35 cellular contexts compared by ENCODE assay signal in the genomic region with DNA sequence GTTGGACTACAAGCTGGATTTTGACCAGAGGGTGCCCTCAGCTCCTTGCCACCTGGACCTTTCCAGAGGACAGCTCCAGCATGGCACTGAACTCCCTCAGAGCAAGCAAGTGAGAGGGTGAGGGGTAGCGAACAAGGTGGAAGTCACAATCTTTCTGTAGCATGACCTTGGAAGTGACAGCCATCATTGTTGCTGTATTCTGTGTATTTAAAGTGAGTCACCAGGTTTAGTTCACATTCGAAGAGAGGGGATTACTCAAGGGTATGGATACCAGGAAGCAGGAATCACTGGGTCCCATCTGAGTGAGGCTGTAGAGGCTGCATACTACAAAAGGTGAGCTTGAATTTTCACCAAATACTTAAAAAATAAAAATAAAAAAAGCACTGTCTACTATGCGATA.
"Had no signal": no experiment of that assay in that cellular context is flagged by ENCODE, and none has a peak within 500 bp of the region (broad histone marks: within the 10 kb centered on the region; RNA-seq: fewer than 3 reads in every experiment).

No MANE protein-coding gene starts in this region.

- DNase-seq: activated B cell treated with CpG ODN at 0.5 μM for 24 hours; activated CD4-positive, alpha-beta T cell treated with anti-CD3 and anti-CD28 coated beads for 48 hours; activated CD4-positive, alpha-beta T cell treated with anti-CD3 and anti-CD28 coated beads, Interleukin-2, amount 50 U/mL, for 1 hour; activated CD4-positive, alpha-beta T cell treated with anti-CD3 and anti-CD28 coated beads, Interleukin-2, amount 50 U/mL, for 48 hours; activated CD8-positive, alpha-beta memory T cell treated with anti-CD3 and anti-CD28 coated beads for 24 hours; activated CD8-positive, alpha-beta T cell treated with anti-CD3 and anti-CD28 coated beads for 36 hours; activated effector memory CD4-positive, alpha-beta T cell treated with Interleukin-2 at 50 U/mL for 16 hours; activated gamma-delta T cell treated with Interleukin-2 at 50 U/mL for 16 hours; activated naive CD4-positive, alpha-beta T cell treated with anti-CD3 and anti-CD28 coated beads, Interleukin-2, amount 50 U/mL, for 16 hours; activated naive CD4-positive, alpha-beta T cell treated with Interleukin-2 at 50 U/mL for 16 hours; activated T-cell treated with anti-CD3 and anti-CD28 coated beads, Interleukin-2, amount 50 U/mL, for 4 hours; amniotic stem cell; anterior cingulate cortex; brain microvascular endothelial cell; caudate nucleus; cortex of kidney; dermis blood vessel endothelial cell; effector CD4-positive, alpha-beta T cell; effector memory CD8-positive, alpha-beta T cell; esophagus squamous epithelium; head of caudate nucleus; T-cell; T1000; WERI-Rb-1 had no signal

- H3K36me3 Mint-ChIP-seq: activated naive CD8-positive, alpha-beta T cell; T-cell had no signal

- H3K27ac ChIP-seq: brain microvascular endothelial cell, epithelial cell of prostate, esophagus squamous epithelium, WERI-Rb-1 had no signal

- H3K36me3 ChIP-seq: brain microvascular endothelial cell, esophagus squamous epithelium, WERI-Rb-1 had no signal

- H3K9me3 Mint-ChIP-seq: activated CD8-positive, alpha-beta T cell treated with anti-CD3 and anti-CD28 coated beads for 36 hours had no signal

- FAIRE-seq: astrocyte, colon, endometrium, endothelial cell of umbilical vein, frontal cortex had no signal

- H3K9me3 ChIP-seq: esophagus squamous epithelium had no signal

- H3K27me3 Mint-ChIP-seq: activated B cell treated with CpG ODN at 0.5 μM for 24 hours; activated CD8-positive, alpha-beta T cell treated with anti-CD3 and anti-CD28 coated beads for 36 hours; activated naive CD8-positive, alpha-beta T cell; activated T-helper 17 cell treated with anti-CD3 and anti-CD28 coated beads, Interleukin-2, amount 50 U/mL, for 72 hours; effector memory CD8-positive, alpha-beta T cell; T-cell had no signal

- ATAC-seq: activated CD4-positive, CD25-positive, alpha-beta regulatory T cell treated with anti-CD3 and anti-CD28 coated beads, Interleukin-2, amount 50 U/mL, for 24 hours; activated CD8-positive, alpha-beta T cell treated with anti-CD3 and anti-CD28 coated beads for 36 hours; activated T-cell treated with anti-CD3 and anti-CD28 coated beads, Interleukin-2, amount 50 U/mL, for 4 hours; activated T-helper 17 cell treated with anti-CD3 and anti-CD28 coated beads, Interleukin-2, amount 50 U/mL, for 72 hours; effector memory CD8-positive, alpha-beta T cell; T-cell had no signal

- H3K4me1 Mint-ChIP-seq: activated B cell treated with CpG ODN at 0.5 μM for 24 hours; activated T-helper 17 cell treated with anti-CD3 and anti-CD28 coated beads, Interleukin-2, amount 50 U/mL, for 72 hours; T-cell had no signal

- H3K4me3 Mint-ChIP-seq: activated B cell treated with CpG ODN at 0.5 μM for 24 hours; activated CD8-positive, alpha-beta T cell treated with anti-CD3 and anti-CD28 coated beads for 36 hours; activated naive CD8-positive, alpha-beta T cell; activated T-cell treated with anti-CD3 and anti-CD28 coated beads, Interleukin-2, amount 50 U/mL, for 4 hours; activated T-helper 17 cell treated with anti-CD3 and anti-CD28 coated beads, Interleukin-2, amount 50 U/mL, for 72 hours; effector memory CD8-positive, alpha-beta T cell; T-cell; T-helper 1 cell treated with Interleukin-12 subunit alpha and Interleukin-12 subunit beta and Interleukin-4 antibody, amounts not matched to agents 30 μg/mL and 1 μg/mL, for 36 hours; T-helper 2 cell treated with Interferon-gamma antibody and Interleukin-4, amounts not matched to agents 5 μg/mL and 100 μg/mL, for 36 hours had no signal

- H3K27ac Mint-ChIP-seq: activated B cell treated with CpG ODN at 0.5 μM for 24 hours; activated CD8-positive, alpha-beta T cell treated with anti-CD3 and anti-CD28 coated beads for 36 hours; activated naive CD8-positive, alpha-beta T cell; activated T-helper 17 cell treated with anti-CD3 and anti-CD28 coated beads, Interleukin-2, amount 50 U/mL, for 72 hours; effector memory CD8-positive, alpha-beta T cell; T-cell; T-helper 1 cell treated with Interleukin-12 subunit alpha and Interleukin-12 subunit beta and Interleukin-4 antibody, amounts not matched to agents 30 μg/mL and 1 μg/mL, for 36 hours; T-helper 2 cell treated with Interferon-gamma antibody and Interleukin-4, amounts not matched to agents 5 μg/mL and 100 μg/mL, for 36 hours had no signal

- H3K27me3 ChIP-seq: brain microvascular endothelial cell, esophagus squamous epithelium had no signal

- H3K4me3 ChIP-seq: esophagus squamous epithelium had no signal

- H3K4me1 ChIP-seq: esophagus squamous epithelium had no signal
